11 cellular contexts compared by ENCODE assay signal in the genomic region with DNA sequence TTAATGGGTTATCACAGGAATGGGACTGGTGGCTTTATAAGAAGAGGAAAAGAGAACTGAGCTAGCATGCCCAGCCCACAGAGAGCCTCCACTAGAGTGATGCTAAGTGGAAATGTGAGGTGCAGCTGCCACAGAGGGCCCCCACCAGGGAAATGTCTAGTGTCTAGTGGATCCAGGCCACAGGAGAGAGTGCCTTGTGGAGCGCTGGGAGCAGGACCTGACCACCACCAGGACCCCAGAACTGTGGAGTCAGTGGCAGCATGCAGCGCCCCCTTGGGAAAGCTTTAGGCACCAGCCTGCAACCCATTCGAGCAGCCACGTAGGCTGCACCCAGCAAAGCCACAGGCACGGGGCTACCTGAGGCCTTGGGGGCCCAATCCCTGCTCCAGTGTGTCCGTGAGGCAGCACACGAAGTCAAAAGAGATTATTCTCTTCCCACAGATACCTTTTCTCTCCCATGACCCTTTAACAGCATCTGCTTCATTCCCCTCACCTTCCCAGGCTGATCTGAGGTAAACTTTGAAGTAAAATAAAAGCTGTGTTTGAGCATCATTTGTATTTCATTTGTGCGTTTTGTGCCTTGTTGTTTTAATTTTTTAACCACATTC. TPM values are rescaled to one million over a fixed set of nuclear protein-coding genes. Genes with fewer than 3 reads are reported as not detected.
A peak's percentile ranks its signal among the peaks of the same experiment; 100 is the strongest.
DNase-seq lines count a peak whose midpoint lies in the region; ATAC-seq and TF ChIP-seq lines count a peak whose summit lies in the region.
"Had no signal": no experiment of that assay in that cellular context is flagged by ENCODE, and none has a peak within 500 bp of the region (broad histone marks: within the 10 kb centered on the region; RNA-seq: fewer than 3 reads in every experiment).

No MANE protein-coding gene starts in this region.

- H3K4me1 ChIP-seq in HEK293 (ENCODE audit: control insufficient read depth, insufficient read depth, low read length), result no peaks in the 10 kb centered on the region
- H3K4me1 ChIP-seq in lower lobe of right lung, result peaks cover 73% of the 10 kb centered on the region

- H3K27me3 Mint-ChIP-seq in CD14-positive monocyte (ENCODE audit: low read depth in 3 of 3), result peaks cover 0 to 10% (median 4%) of the 10 kb centered on the region in 3 donors

- POLR2A ChIA-PET in HEK293 (lab: Yijun Ruan, JAX), result interaction anchor here (0.6 to 1.2 kb wide), 2 partner anchors 8 to 154 kb away, joined by 3 to 5 read pairs; no protein-coding TSS in a partner anchor

- H3K9me3 Mint-ChIP-seq in CD14-positive monocyte, result peaks cover 0 to 5% (median 3%) of the 10 kb centered on the region in 7 donors

- no peak overlapping the region for H3K27ac ChIP-seq in HEK293 (ENCODE audit: extremely low read depth, low read depth, low read length)
- peak overlapping the region; percentile 98 for H3K27ac ChIP-seq in lower lobe of right lung

- H3K4me3 Mint-ChIP-seq in CD14-positive monocyte, result peak overlapping the region; percentile 52

- no peaks in the 10 kb centered on the region for H3K27me3 ChIP-seq in lower lobe of right lung (ENCODE audit: low read depth)

- TF ChIP-seq CTCF in CD14-positive monocyte (IDR thresholded peaks at IDR 0.05) (no peak), HEK293 (tag by site-specific recombination; IDR thresholded peaks at IDR 0.05) (0 out of 2 replicates have a peak, but pooled peaks have one; percentile 18), lower lobe of right lung (IDR thresholded peaks at IDR 0.05) (peak; percentile 28)

- ATAC-seq in lower lobe of right lung (no peak), HG03108 (IDR thresholded peaks at IDR 0.05; ENCODE audit: unreplicated experiment) (no peak), GM19467 (IDR thresholded peaks at IDR 0.05; ENCODE audit: unreplicated experiment) (no peak)

- intact Hi-C loops in CD14-positive monocyte (cut with micrococcal nuclease) (loop anchor here in 1 of 2 donors (5.0 kb wide), 2 partner anchors 39 to 119 kb away; no protein-coding TSS in a partner anchor), lower lobe of right lung (cut with DNase I) (no loop called here)

- peaks cover 21 to 41% of the 10 kb centered on the region in 2 experiments; a peak in 2 of 3 replicates for H3K36me3 ChIP-seq in HEK293 (ENCODE audit: control insufficient read depth in 2 of 2, insufficient read depth in 1 of 2, low read length in 2 of 2)
- peaks cover 43% of the 10 kb centered on the region for H3K36me3 ChIP-seq in lower lobe of right lung

- no peak overlapping the region for H3K4me3 ChIP-seq in HEK293 (ENCODE audit: low read depth, low read length)
- peak overlapping the region; percentile 93 for H3K4me3 ChIP-seq in lower lobe of right lung

- peak overlapping the region; percentile 30 to 90 (median 65) for H3K27ac Mint-ChIP-seq in CD14-positive monocyte

- no peak for DNase-seq in CD14-positive monocyte (ENCODE audit: low spot score)
- DNase-seq in activated naive CD4-positive, alpha-beta T cell treated with Interleukin-2 at 50 U/mL for 16 hours, result peak; percentile 45
- DNase-seq in lower lobe of right lung, result no peak
- DNase-seq in DMS79 (lab: John Stamatoyannopoulos, UW), result no peak
- DNase-seq in MV-4-11 (lab: John Stamatoyannopoulos, UW), result no peak
- DNase-seq: DMS153, foreskin melanocyte, NCI-H1105 had no signal

- H3K4me1 Mint-ChIP-seq in CD14-positive monocyte, result peaks cover 79% of the 10 kb centered on the region

- H3K36me3 Mint-ChIP-seq in CD14-positive monocyte, result peaks cover 39 to 47% of the 10 kb centered on the region in 2 donors

- CTCF ChIA-PET in HEK293 (lab: Yijun Ruan, JAX), result interaction anchor here (0.7 to 3.9 kb wide), 12 partner anchors 8 to 590 kb away, joined by 3 to 25 read pairs (median 8); no protein-coding TSS in a partner anchor

- H3K9me3 ChIP-seq in HEK293 (ENCODE audit: control insufficient read depth, insufficient read depth, low read depth, low read length) (no peaks in the 10 kb centered on the region), lower lobe of right lung (no peaks in the 10 kb centered on the region)

TF ChIP-seq in HEK293, 187 proteins besides CTCF, POLR2A, EP300 and RAD21:
- TF ChIP-seq, protein P1, sequence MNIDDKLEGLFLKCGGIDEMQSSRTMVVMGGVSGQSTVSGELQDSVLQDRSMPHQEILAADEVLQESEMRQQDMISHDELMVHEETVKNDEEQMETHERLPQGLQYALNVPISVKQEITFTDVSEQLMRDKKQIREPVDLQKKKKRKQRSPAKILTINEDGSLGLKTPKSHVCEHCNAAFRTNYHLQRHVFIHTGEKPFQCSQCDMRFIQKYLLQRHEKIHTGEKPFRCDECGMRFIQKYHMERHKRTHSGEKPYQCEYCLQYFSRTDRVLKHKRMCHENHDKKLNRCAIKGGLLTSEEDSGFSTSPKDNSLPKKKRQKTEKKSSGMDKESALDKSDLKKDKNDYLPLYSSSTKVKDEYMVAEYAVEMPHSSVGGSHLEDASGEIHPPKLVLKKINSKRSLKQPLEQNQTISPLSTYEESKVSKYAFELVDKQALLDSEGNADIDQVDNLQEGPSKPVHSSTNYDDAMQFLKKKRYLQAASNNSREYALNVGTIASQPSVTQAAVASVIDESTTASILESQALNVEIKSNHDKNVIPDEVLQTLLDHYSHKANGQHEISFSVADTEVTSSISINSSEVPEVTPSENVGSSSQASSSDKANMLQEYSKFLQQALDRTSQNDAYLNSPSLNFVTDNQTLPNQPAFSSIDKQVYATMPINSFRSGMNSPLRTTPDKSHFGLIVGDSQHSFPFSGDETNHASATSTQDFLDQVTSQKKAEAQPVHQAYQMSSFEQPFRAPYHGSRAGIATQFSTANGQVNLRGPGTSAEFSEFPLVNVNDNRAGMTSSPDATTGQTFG (tag by site-specific recombination; IDR thresholded peaks at IDR 0.05; ENCODE audit: borderline replicate concordance), result no peak
- no peak for TF ChIP-seq ZNF223 (tag by site-specific recombination; IDR thresholded peaks at IDR 0.05)
- TF ChIP-seq ZNF48 (tag by site-specific recombination; IDR thresholded peaks at IDR 0.05), result no peak
- TF ChIP-seq ZNF621 (tag by site-specific recombination; IDR thresholded peaks at IDR 0.05), result no peak
- TF ChIP-seq ZNF426 (tag by site-specific recombination; IDR thresholded peaks at IDR 0.05), result no peak
- no peak for TF ChIP-seq ZNF585B (tag by site-specific recombination; IDR thresholded peaks at IDR 0.05)
- no peak for TF ChIP-seq ZNF473 (tag by site-specific recombination; IDR thresholded peaks at IDR 0.05)
- no peak for TF ChIP-seq MYNN (tag by site-specific recombination; IDR thresholded peaks at IDR 0.05; ENCODE audit: borderline replicate concordance)
- no peak for TF ChIP-seq ZNF776 (tag by site-specific recombination; IDR thresholded peaks at IDR 0.05; ENCODE audit: borderline replicate concordance)
- TF ChIP-seq ZNF664 (tag by site-specific recombination; IDR thresholded peaks at IDR 0.05), result no peak
- TF ChIP-seq KLF1 (tag by site-specific recombination; IDR thresholded peaks at IDR 0.05), result no peak

RNA-seq across cellular contexts. Expression of a gene that starts 4.4 kb away (rescaled TPM):
- polyA plus RNA-seq in CD14-positive monocyte, result 100 to 1,000 TPM; 870 to 944 TPM
- 1,079 TPM for total RNA-seq in lower lobe of right lung
